In genomic region chr7:510061-510481, GRCh38 we compare ENCODE assay signal across 19 cellular contexts. TPM values are rescaled to one million over a fixed set of nuclear protein-coding genes. Genes with fewer than 3 reads are reported as not detected.
DNase-seq lines count a peak whose midpoint lies in the region; ATAC-seq and TF ChIP-seq lines count a peak whose summit lies in the region.
"Had no signal": no experiment of that assay in that cellular context is flagged by ENCODE, and none has a peak within 500 bp of the region (broad histone marks: within the 10 kb centered on the region; RNA-seq: fewer than 3 reads in every experiment).

No MANE protein-coding gene starts in this region.

- CTCF ChIA-PET in RWPE1 (lab: Yijun Ruan, JAX) (no interaction called here), A673 (lab: Charles Lee) (no interaction called here)

- intact Hi-C loops in ascending aorta (cut with DNase I) (loop anchor here (5.0 to 10.0 kb wide), 3 partner anchors 178 to 357 kb away; no protein-coding TSS in a partner anchor), right lobe of liver (cut with DNase I) (no loop called here), spleen (cut with DNase I; ENCODE audit: low total_unique reads) (no loop called here), A673 (cut with micrococcal nuclease; ENCODE audit: unreplicated experiment) (no loop called here)

- H3K36me3 ChIP-seq in ascending aorta (peaks cover 53 to 76% of the 10 kb centered on the region in 2 donors), right lobe of liver (no peaks in the 10 kb centered on the region), spleen (peaks cover 0 to 87% (median 11%) of the 10 kb centered on the region in 6 donors), A673 (ENCODE audit: insufficient read depth, low read length, poor library complexity, severe bottlenecking) (no peaks in the 10 kb centered on the region)

- TF ChIP-seq CTCF in RWPE1 (conservative IDR thresholded peaks at IDR 0.05; ENCODE audit: low read depth) (no peak), ascending aorta (IDR thresholded peaks at IDR 0.05) (no peak), right lobe of liver (IDR thresholded peaks at IDR 0.05) (no peak), spleen (IDR thresholded peaks at IDR 0.05 in 8 of 11, conservative IDR thresholded peaks at IDR 0.05 in 3 of 11) (no peak), A673 (conservative IDR thresholded peaks at IDR 0.05; ENCODE audit: low read depth, low read length) (no peak)

- no TSS peak for BruUV-seq in A673 (replicated peaks; lab: Mats Ljungman, UMichigan)

- WGBS in right lobe of liver (ENCODE audit: insufficient coverage, low coverage, low lambda C conversion rate, missing lambda C conversion rate) = 91% methylated on average over 13 of the region's 22 CpGs
- WGBS in spleen, 5 donors = 85 to 92% (median 87%) methylated on average over 19 to 22 of the region's 22 CpGs

- H3K9me3 ChIP-seq in ascending aorta = no peaks in the 10 kb centered on the region
- H3K9me3 ChIP-seq in right lobe of liver = no peaks in the 10 kb centered on the region
- H3K9me3 ChIP-seq in spleen = no peaks in the 10 kb centered on the region
- no peaks in the 10 kb centered on the region for H3K9me3 ChIP-seq in A673 (ENCODE audit: low read depth, low read length, poor library complexity, severe bottlenecking)

- H3K4me1 ChIP-seq in ascending aorta (peaks cover 15 to 60% of the 10 kb centered on the region in 2 donors), right lobe of liver (no peaks in the 10 kb centered on the region), spleen (peaks cover 0 to 26% (median 12%) of the 10 kb centered on the region in 6 donors), A673 (ENCODE audit: insufficient read depth, low read length, poor library complexity, severe bottlenecking) (no peaks in the 10 kb centered on the region)

- no peak for ATAC-seq in right lobe of liver
- ATAC-seq: GM12878 had no signal

- H3K27ac ChIP-seq in RWPE1 (peak overlapping the region; percentile 98), ascending aorta (peak overlapping the region; percentile 48 to 62), right lobe of liver (no peak overlapping the region), spleen (no peak overlapping the region), A673 (ENCODE audit: low read depth, low read length, poor library complexity, severe bottlenecking) (no peak overlapping the region)

- TF ChIP-seq POLR2A in right lobe of liver (IDR thresholded peaks at IDR 0.05) (no peak), spleen (IDR thresholded peaks at IDR 0.05) (no peak)

- POLR2A ChIA-PET in RWPE1 (lab: Yijun Ruan, JAX; ENCODE audit: low non-redundant PET) = no interaction called here
- POLR2A ChIA-PET in A673 (lab: Charles Lee; ENCODE audit: low non-redundant PET) = no interaction called here

- H3K27me3 ChIP-seq in ascending aorta = no peaks in the 10 kb centered on the region
- H3K27me3 ChIP-seq in right lobe of liver = no peaks in the 10 kb centered on the region
- H3K27me3 ChIP-seq in spleen (replicated peaks in 1 of 7) = peaks cover 0 to 4% (median 0%) of the 10 kb centered on the region in 7 donors
- H3K27me3 ChIP-seq in A673 (replicated peaks; ENCODE audit: insufficient read depth, low read depth, low read length, poor library complexity) = no peaks in the 10 kb centered on the region

- H3K4me3 ChIP-seq in ascending aorta (no peak overlapping the region), right lobe of liver (no peak overlapping the region), spleen (no peak overlapping the region), A673 (ENCODE audit: low read depth, low read length, poor library complexity, severe bottlenecking) (no peak overlapping the region)
- H3K4me3 ChIP-seq: GM12878 had no signal

- no peak for DNase-seq in RWPE1 (ENCODE audit: low spot score)
- no peak for DNase-seq in ascending aorta (ENCODE audit: low spot score in 2 of 2)
- DNase-seq in right lobe of liver = peak in 2 of 3 donors; percentile 11 to 53
- peak; percentile 65 for DNase-seq in spleen
- no peak for DNase-seq in central memory CD4-positive, alpha-beta T cell
- DNase-seq in A673 (ENCODE audit: low spot score) = no peak
- DNase-seq in kidney glomerular epithelial cell (lab: John Stamatoyannopoulos, UW) = no peak
- DNase-seq: ACHN, AML-193, DMS 273 treated with DMSO at 0.1 percent for 48 hours, GDM1, H9, IMR-90, Kasumi-1, NCI-H1105 treated with DMSO at 0.1 percent for 48 hours, NCI-H187, NCI-H748 treated with DMSO at 0.1 percent for 48 hours, RPMI8226 had no signal

RNA-seq across cellular contexts. Expression of gene PDGFA, which starts 9.6 kb away (rescaled TPM):
- 349 TPM for total RNA-seq in ascending aorta
- total RNA-seq in right lobe of liver = 10 to 100 TPM in 3 of 6 experiments, 1 to 10 TPM in 3; 2.3 to 20.9 (median 8.4) TPM
- 10 to 100 TPM; 16.1 to 49.5 (median 24.5) TPM for total RNA-seq in spleen
- polyA plus RNA-seq in spleen = 10 to 100 TPM in 1 of 3 donors, 1 to 10 TPM in 2; 6.1 to 16.8 (median 9.9) TPM
- total RNA-seq in A673 (2021) = 2.1 and 4.3 TPM in 2 replicates

Comparison
In these comparisons a context has a peak if more than half of its experiments do, and no peak if none do; other contexts are left out.
1. DNase-seq: peak in right lobe of liver (2 of 3) and spleen (single experiment); none in RWPE1 (single experiment), ascending aorta (0 of 2), central memory CD4-positive, alpha-beta T cell (single experiment), A673 (single experiment) and kidney glomerular epithelial cell (single experiment).
2. H3K27ac ChIP-seq: peak in RWPE1 (single experiment) and ascending aorta (2 of 2); none in right lobe of liver (0 of 3), spleen (0 of 8) and A673 (single experiment).